In the genomic region with DNA sequence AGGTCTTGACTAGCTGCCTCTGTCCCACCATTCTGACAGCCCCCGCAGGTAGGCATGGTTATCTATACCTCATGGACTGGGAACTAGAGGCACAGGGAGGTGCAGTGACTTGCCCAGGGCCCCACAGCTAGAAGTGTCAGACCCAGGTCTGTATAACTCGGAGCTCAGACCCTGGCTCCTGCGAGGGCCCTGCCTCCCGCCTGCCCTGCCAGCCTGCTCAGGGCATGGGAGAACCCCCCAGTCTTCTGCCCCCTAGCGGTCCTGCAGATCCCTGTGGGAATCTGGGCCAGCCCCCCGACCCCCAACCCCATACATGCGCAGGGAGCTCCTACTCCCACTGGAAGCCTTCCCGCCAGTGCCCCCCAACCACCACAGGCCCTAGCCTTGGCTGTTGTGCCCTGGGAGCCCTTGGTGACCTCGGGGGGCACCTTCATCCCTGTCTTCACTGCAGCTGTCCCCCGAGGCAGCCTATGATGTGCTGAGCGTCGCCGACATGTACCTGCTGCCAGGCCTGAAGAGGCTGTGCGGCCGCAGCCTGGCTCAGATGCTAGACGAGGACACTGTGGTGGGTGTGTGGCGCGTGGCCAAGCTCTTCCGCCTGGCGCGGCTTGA, we compare ENCODE assay signal across 1 cellular context.
TF ChIP-seq lines count a peak whose summit lies in the region.

No MANE protein-coding gene starts in this region.

TF ChIP-seq in GM23338, 12 proteins besides CTCF, POLR2A, EP300 and RAD21 (continued from another document):
- TF ChIP-seq, protein P1, sequence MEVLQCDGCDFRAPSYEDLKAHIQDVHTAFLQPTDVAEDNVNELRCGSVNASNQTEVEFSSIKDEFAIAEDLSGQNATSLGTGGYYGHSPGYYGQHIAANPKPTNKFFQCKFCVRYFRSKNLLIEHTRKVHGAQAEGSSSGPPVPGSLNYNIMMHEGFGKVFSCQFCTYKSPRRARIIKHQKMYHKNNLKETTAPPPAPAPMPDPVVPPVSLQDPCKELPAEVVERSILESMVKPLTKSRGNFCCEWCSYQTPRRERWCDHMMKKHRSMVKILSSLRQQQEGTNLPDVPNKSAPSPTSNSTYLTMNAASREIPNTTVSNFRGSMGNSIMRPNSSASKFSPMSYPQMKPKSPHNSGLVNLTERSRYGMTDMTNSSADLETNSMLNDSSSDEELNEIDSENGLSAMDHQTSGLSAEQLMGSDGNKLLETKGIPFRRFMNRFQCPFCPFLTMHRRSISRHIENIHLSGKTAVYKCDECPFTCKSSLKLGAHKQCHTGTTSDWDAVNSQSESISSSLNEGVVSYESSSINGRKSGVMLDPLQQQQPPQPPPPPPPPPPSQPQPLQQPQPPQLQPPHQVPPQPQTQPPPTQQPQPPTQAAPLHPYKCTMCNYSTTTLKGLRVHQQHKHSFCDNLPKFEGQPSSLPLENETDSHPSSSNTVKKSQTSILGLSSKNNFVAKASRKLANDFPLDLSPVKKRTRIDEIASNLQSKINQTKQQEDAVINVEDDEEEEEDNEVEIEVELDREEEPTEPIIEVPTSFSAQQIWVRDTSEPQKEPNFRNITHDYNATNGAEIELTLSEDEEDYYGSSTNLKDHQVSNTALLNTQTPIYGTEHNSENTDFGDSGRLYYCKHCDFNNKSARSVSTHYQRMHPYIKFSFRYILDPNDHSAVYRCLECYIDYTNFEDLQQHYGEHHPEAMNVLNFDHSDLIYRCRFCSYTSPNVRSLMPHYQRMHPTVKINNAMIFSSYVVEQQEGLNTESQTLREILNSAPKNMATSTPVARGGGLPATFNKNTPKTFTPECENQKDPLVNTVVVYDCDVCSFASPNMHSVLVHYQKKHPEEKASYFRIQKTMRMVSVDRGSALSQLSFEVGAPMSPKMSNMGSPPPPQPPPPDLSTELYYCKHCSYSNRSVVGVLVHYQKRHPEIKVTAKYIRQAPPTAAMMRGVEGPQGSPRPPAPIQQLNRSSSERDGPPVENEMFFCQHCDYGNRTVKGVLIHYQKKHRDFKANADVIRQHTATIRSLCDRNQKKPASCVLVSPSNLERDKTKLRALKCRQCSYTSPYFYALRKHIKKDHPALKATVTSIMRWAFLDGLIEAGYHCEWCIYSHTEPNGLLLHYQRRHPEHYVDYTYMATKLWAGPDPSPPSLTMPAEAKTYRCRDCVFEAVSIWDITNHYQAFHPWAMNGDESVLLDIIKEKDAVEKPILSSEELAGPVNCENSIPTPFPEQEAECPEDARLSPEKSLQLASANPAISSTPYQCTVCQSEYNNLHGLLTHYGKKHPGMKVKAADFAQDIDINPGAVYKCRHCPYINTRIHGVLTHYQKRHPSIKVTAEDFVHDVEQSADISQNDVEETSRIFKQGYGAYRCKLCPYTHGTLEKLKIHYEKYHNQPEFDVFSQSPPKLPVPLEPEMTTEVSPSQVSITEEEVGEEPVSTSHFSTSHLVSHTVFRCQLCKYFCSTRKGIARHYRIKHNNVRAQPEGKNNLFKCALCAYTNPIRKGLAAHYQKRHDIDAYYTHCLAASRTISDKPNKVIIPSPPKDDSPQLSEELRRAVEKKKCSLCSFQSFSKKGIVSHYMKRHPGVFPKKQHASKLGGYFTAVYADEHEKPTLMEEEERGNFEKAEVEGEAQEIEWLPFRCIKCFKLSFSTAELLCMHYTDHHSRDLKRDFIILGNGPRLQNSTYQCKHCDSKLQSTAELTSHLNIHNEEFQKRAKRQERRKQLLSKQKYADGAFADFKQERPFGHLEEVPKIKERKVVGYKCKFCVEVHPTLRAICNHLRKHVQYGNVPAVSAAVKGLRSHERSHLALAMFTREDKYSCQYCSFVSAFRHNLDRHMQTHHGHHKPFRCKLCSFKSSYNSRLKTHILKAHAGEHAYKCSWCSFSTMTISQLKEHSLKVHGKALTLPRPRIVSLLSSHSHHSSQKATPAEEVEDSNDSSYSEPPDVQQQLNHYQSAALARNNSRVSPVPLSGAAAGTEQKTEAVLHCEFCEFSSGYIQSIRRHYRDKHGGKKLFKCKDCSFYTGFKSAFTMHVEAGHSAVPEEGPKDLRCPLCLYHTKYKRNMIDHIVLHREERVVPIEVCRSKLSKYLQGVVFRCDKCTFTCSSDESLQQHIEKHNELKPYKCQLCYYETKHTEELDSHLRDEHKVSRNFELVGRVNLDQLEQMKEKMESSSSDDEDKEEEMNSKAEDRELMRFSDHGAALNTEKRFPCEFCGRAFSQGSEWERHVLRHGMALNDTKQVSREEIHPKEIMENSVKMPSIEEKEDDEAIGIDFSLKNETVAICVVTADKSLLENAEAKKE (CRISPR knock-in tag; IDR thresholded peaks at IDR 0.05) = no peak
- no peak for TF ChIP-seq JUNB (IDR thresholded peaks at IDR 0.05; ENCODE audit: unreplicated experiment)
- no peak for TF ChIP-seq EZH2phosphoT487 (IDR thresholded peaks at IDR 0.05; ENCODE audit: unreplicated experiment)
- no peak for TF ChIP-seq POLR2AphosphoS5 (IDR thresholded peaks at IDR 0.05; ENCODE audit: low read depth)
- TF ChIP-seq STAT1 (IDR thresholded peaks at IDR 0.05; ENCODE audit: unreplicated experiment) = no peak
- no peak for TF ChIP-seq EZH2 (IDR thresholded peaks at IDR 0.05; ENCODE audit: low read depth, unreplicated experiment)
- TF ChIP-seq, protein P2, sequence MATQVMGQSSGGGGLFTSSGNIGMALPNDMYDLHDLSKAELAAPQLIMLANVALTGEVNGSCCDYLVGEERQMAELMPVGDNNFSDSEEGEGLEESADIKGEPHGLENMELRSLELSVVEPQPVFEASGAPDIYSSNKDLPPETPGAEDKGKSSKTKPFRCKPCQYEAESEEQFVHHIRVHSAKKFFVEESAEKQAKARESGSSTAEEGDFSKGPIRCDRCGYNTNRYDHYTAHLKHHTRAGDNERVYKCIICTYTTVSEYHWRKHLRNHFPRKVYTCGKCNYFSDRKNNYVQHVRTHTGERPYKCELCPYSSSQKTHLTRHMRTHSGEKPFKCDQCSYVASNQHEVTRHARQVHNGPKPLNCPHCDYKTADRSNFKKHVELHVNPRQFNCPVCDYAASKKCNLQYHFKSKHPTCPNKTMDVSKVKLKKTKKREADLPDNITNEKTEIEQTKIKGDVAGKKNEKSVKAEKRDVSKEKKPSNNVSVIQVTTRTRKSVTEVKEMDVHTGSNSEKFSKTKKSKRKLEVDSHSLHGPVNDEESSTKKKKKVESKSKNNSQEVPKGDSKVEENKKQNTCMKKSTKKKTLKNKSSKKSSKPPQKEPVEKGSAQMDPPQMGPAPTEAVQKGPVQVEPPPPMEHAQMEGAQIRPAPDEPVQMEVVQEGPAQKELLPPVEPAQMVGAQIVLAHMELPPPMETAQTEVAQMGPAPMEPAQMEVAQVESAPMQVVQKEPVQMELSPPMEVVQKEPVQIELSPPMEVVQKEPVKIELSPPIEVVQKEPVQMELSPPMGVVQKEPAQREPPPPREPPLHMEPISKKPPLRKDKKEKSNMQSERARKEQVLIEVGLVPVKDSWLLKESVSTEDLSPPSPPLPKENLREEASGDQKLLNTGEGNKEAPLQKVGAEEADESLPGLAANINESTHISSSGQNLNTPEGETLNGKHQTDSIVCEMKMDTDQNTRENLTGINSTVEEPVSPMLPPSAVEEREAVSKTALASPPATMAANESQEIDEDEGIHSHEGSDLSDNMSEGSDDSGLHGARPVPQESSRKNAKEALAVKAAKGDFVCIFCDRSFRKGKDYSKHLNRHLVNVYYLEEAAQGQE (IDR thresholded peaks at IDR 0.05; ENCODE audit: unreplicated experiment) = no peak
- TF ChIP-seq ZNF331 (CRISPR knock-in tag; IDR thresholded peaks at IDR 0.05; ENCODE audit: low read depth) = no peak
- no peak for TF ChIP-seq ZNF114 (CRISPR knock-in tag; IDR thresholded peaks at IDR 0.05)
- TF ChIP-seq, protein P3, sequence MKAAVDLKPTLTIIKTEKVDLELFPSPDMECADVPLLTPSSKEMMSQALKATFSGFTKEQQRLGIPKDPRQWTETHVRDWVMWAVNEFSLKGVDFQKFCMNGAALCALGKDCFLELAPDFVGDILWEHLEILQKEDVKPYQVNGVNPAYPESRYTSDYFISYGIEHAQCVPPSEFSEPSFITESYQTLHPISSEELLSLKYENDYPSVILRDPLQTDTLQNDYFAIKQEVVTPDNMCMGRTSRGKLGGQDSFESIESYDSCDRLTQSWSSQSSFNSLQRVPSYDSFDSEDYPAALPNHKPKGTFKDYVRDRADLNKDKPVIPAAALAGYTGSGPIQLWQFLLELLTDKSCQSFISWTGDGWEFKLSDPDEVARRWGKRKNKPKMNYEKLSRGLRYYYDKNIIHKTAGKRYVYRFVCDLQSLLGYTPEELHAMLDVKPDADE (IDR thresholded peaks at IDR 0.05) = no peak
